ENCODE assay signal across 10 cellular contexts in genomic region chr1:21321963-21322680, GRCh38. TPM values are rescaled to one million over a fixed set of nuclear protein-coding genes. Genes with fewer than 3 reads are reported as not detected.
DNase-seq lines count a peak whose midpoint lies in the region; ATAC-seq, FAIRE-seq and TF ChIP-seq lines count a peak whose summit lies in the region.
"Had no signal": no experiment of that assay in that cellular context is flagged by ENCODE, and none has a peak within 500 bp of the region (broad histone marks: within the 10 kb centered on the region; RNA-seq: fewer than 3 reads in every experiment).

No MANE protein-coding gene starts in this region.

- no peak for TF ChIP-seq EP300 in A549 (IDR thresholded peaks at IDR 0.05)

- H3K36me3 ChIP-seq in mammary epithelial cell (ENCODE audit: insufficient read depth, low read length), result no peaks in the 10 kb centered on the region
- no peaks in the 10 kb centered on the region for H3K36me3 ChIP-seq in muscle layer of duodenum (ENCODE audit: control insufficient read depth in 1 of 2, insufficient read depth in 2 of 2, low read length in 2 of 2)
- no peaks in the 10 kb centered on the region for H3K36me3 ChIP-seq in MM.1S (replicated peaks; ENCODE audit: insufficient read depth, low read length)

- H3K9me2 ChIP-seq in MM.1S (replicated peaks; ENCODE audit: insufficient read depth, low read length), result no peaks in the 10 kb centered on the region

- H2AFZ ChIP-seq in mammary epithelial cell (ENCODE audit: low read depth, low read length) (peak overlapping the region; percentile 54), MM.1S (ENCODE audit: low read length) (no peak overlapping the region)

- peaks cover 32% of the 10 kb centered on the region for H3K79me2 ChIP-seq in mammary epithelial cell (ENCODE audit: insufficient read depth, low read length)
- peaks cover 62% of the 10 kb centered on the region for H3K79me2 ChIP-seq in MM.1S (ENCODE audit: low read length)

- H3K9ac ChIP-seq in mammary epithelial cell (ENCODE audit: insufficient read depth, low read length) (no peak overlapping the region), MM.1S (ENCODE audit: low read length) (no peak overlapping the region)

- POLR2A ChIA-PET in A549 (lab: Yijun Ruan, JAX), result no interaction called here

- peak overlapping the region; percentile 94 to 98 for H3K27ac ChIP-seq in A549
- no peak overlapping the region for H3K27ac ChIP-seq in mammary epithelial cell (ENCODE audit: insufficient read depth, low read depth, low read length)
- peak overlapping the region; percentile 19 for H3K27ac ChIP-seq in muscle layer of duodenum (ENCODE audit: low read length)
- no peak overlapping the region for H3K27ac ChIP-seq in MM.1S (ENCODE audit: low read length)
- H3K27ac ChIP-seq: VCaP had no signal

- dilution Hi-C loops in mammary epithelial cell (cut with HindIII; ENCODE audit: low sequenced_read_pairs), result loop anchor here (5.0 kb wide), 1 partner anchor 50 kb away; no protein-coding TSS in a partner anchor

- no TSS peak for BruUV-seq in mammary epithelial cell (replicated peaks; lab: Mats Ljungman, UMichigan)

- intact Hi-C loops in mammary epithelial cell (cut with micrococcal nuclease), result no loop called here

- H4K20me1 ChIP-seq in mammary epithelial cell (ENCODE audit: insufficient read depth, low read length) (no peaks in the 10 kb centered on the region), MM.1S (ENCODE audit: insufficient read depth, low read length) (no peaks in the 10 kb centered on the region)

- H3K4me3 ChIP-seq in A549 (no peak overlapping the region), HFF-Myc (replicated peaks; ENCODE audit: low read depth, low read length) (no peak overlapping the region), mammary epithelial cell (replicated peaks in 1 of 3; ENCODE audit: insufficient read depth in 1 of 3, low read depth in 2 of 3, low read length in 3 of 3) (no peak overlapping the region), muscle layer of duodenum (ENCODE audit: low read depth in 1 of 2, low read length in 2 of 2) (no peak overlapping the region), MM.1S (ENCODE audit: low read length) (no peak overlapping the region)

- H3K9me3 ChIP-seq in A549, result no peaks in the 10 kb centered on the region
- H3K9me3 ChIP-seq in mammary epithelial cell (replicated peaks; ENCODE audit: insufficient read depth, low read length), result no peaks in the 10 kb centered on the region
- no peaks in the 10 kb centered on the region for H3K9me3 ChIP-seq in muscle layer of duodenum (ENCODE audit: control insufficient read depth in 1 of 2, low read length in 2 of 2)
- no peaks in the 10 kb centered on the region for H3K9me3 ChIP-seq in MM.1S (replicated peaks; ENCODE audit: insufficient read depth, low read length)

- TF ChIP-seq CTCF in A549 (IDR thresholded peaks at IDR 0.05) (no peak), HFF-Myc (IDR thresholded peaks at IDR 0.05; ENCODE audit: low read depth, low read length, missing control alignments) (peak; percentile 25), mammary epithelial cell (conservative IDR thresholded peaks at IDR 0.05 in 1 of 2, IDR thresholded peaks at IDR 0.05 in 1 of 2; ENCODE audit: extremely low read depth in 1 of 2, insufficient read depth in 1 of 2, low read depth in 1 of 2, low read length in 2 of 2) (peak in 1 of 2 donors; percentile 7), MM.1S (IDR thresholded peaks at IDR 0.05; ENCODE audit: low read length) (no peak)

- no peaks in the 10 kb centered on the region for H3F3A ChIP-seq in MM.1S (ENCODE audit: insufficient read depth, low read length)

- no peak for TF ChIP-seq RAD21 in A549 (conservative IDR thresholded peaks at IDR 0.05 in 1 of 2, IDR thresholded peaks at IDR 0.05 in 1 of 2)

- peak overlapping the region; percentile 86 for H3K4me2 ChIP-seq in A549
- H3K4me2 ChIP-seq in mammary epithelial cell (ENCODE audit: insufficient read depth, low read depth, low read length), result no peak overlapping the region
- H3K4me2 ChIP-seq in MM.1S (ENCODE audit: low read depth, low read length), result no peak overlapping the region

- H3K4me1 ChIP-seq in A549 (peaks cover 91% of the 10 kb centered on the region), mammary epithelial cell (ENCODE audit: insufficient read depth, low read length) (peaks cover 47% of the 10 kb centered on the region), muscle layer of duodenum (ENCODE audit: control insufficient read depth in 1 of 2, insufficient read depth in 2 of 2, low read length in 2 of 2) (peaks cover 35 to 88% of the 10 kb centered on the region in 2 donors), MM.1S (ENCODE audit: low read length) (no peaks in the 10 kb centered on the region)

- H3K27me3 ChIP-seq in mammary epithelial cell (ENCODE audit: insufficient read depth, low read length), result no peaks in the 10 kb centered on the region
- H3K27me3 ChIP-seq in muscle layer of duodenum (ENCODE audit: low read depth, low read length), result no peaks in the 10 kb centered on the region
- no peaks in the 10 kb centered on the region for H3K27me3 ChIP-seq in MM.1S (replicated peaks; ENCODE audit: insufficient read depth, low read length)

- DNase-seq in A549 (ENCODE audit: low read depth in 1 of 2, low spot score in 1 of 2) (no peak), HFF-Myc (ENCODE audit: extremely low read depth, low read depth) (no peak), mammary epithelial cell (no peak), MM.1S (no peak)
- DNase-seq in activated CD4-positive, alpha-beta T cell treated with anti-CD3 and anti-CD28 coated beads, Interleukin-2, amount 50 U/mL, for 48 hours, result no peak
- DNase-seq: NCI-H1105 treated with DMSO at 0.1 percent for 48 hours had no signal

- in situ Hi-C loops in mammary epithelial cell (cut with MboI; ENCODE audit: low sequenced_read_pairs in 2 of 2), result no loop called here

- FAIRE-seq in A549 (lab: Jason Lieb, UNC), result no peak

- CTCF ChIA-PET in A549 (lab: Yijun Ruan, JAX), result interaction anchor here (0.8 to 6.9 kb wide), 10 partner anchors 8 to 70 kb away, joined by 3 to 49 read pairs (median 6); no protein-coding TSS in a partner anchor
- CTCF ChIA-PET in mammary epithelial cell (lab: Charles Lee; ENCODE audit: low non-redundant PET), result no interaction called here

- WGBS in A549 (ENCODE audit: missing lambda C conversion rate), result 80% methylated on average over 7 of the region's 9 CpGs
- 71% methylated on average over 7 of the region's 9 CpGs for WGBS in mammary epithelial cell (ENCODE audit: low coverage, missing lambda C conversion rate)

- TF ChIP-seq POLR2A in A549 (IDR thresholded peaks at IDR 0.05; ENCODE audit: low read length), result no peak

- peak in 1 of 2 experiments; percentile 17; a peak in 1 of 6 replicates for ATAC-seq in A549
- ATAC-seq in HG02642 (IDR thresholded peaks at IDR 0.05; ENCODE audit: poor library complexity, unreplicated experiment), result no peak
- ATAC-seq in GM19395 (IDR thresholded peaks at IDR 0.05; ENCODE audit: unreplicated experiment), result no peak

TF ChIP-seq in A549, 52 proteins besides CTCF, POLR2A, EP300 and RAD21:
- TF ChIP-seq RNF2 (IDR thresholded peaks at IDR 0.05; ENCODE audit: borderline replicate concordance, low read depth), result no peak
- TF ChIP-seq HEYL (CRISPR knock-in tag; IDR thresholded peaks at IDR 0.05), result no peak
- TF ChIP-seq ZC3H11A (IDR thresholded peaks at IDR 0.05), result no peak
- TF ChIP-seq MAFK (IDR thresholded peaks at IDR 0.05; ENCODE audit: partially characterized antibody), result peak; percentile 10
- no peak for TF ChIP-seq NR3C1 (IDR thresholded peaks at IDR 0.05)
- no peak for TF ChIP-seq USF2 (IDR thresholded peaks at IDR 0.05)

RNA-seq across cellular contexts. Expression of gene ECE1, which starts 31.9 kb away (rescaled TPM):
- polyA plus RNA-seq in A549 (2011; rRNA removed) (81.8 and 86.4 TPM in 2 replicates), A549 (2017; fragmentation: RNase III; extraction: RNeasy Plus Mini Kit Qiagen cat#74134 plus additional on column Dnase treatment) (40.5 to 53.2 TPM (median 45.7 TPM) in 3 replicates), mammary epithelial cell (65.7 TPM)
- polyA plus RNA-seq in A549 (2012; cell fraction: cytosol; rRNA removed), result 32.0 and 38.7 TPM in 2 replicates
- 55.8 and 74.0 TPM in 2 replicates for polyA plus RNA-seq in A549 (2012; cell fraction: nucleus; rRNA removed)
- polyA minus RNA-seq in A549 (2011; rRNA and poly(A)+ RNA removed), result 48.6 and 51.8 TPM in 2 replicates
- 100 to 1,000 TPM in 1 of 2 donors, 10 to 100 TPM in 1; 86.3 to 153 TPM for total RNA-seq in mammary epithelial cell
- 75.5 TPM for polyA minus RNA-seq in mammary epithelial cell

Comparison
In these comparisons a context has a peak if more than half of its experiments do, and no peak if none do; other contexts are left out.
1. H3K27ac ChIP-seq: peak in A549 (2 of 2) and muscle layer of duodenum (single experiment); none in mammary epithelial cell (single experiment) and MM.1S (single experiment).